Comparison of ENCODE assay signal across 9 cellular contexts in the genomic region with DNA sequence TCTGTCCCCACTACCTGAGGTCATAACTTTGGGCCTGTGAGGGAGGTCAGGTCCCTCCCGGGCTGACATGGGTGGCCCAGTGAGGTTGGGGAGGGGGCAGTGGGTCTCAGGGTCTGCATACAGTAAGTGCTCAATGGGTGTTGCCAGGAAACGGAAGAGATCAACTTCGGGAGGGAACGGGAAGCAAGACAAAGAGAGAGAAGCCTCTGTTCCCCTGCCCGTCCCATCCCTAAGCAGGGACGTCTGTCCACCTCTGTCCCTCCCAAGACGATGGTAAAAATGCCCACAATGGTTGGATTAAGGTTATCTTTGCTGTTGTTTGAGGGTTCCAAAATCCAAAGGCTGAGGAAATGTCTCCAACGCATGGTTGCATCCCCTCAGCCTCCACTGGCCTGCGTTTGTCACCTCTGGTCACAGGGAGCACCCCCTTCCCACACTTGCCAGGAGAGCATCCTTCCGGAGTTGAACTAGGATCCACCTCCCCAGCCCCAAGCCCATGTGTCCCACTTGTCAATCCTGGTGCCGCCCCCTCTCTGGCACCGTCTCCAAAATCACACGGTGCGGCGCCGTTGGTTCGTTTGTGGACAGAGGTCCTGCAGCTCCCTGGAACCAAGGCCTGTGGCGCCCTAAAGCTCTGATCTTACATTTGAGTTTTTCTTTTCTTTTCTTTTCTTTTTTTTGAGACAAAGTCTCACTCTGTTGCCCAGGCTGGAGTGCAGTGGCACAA. TPM values are rescaled to one million over a fixed set of nuclear protein-coding genes. Genes with fewer than 3 reads are reported as not detected.
DNase-seq lines count a peak whose midpoint lies in the region; ATAC-seq and TF ChIP-seq lines count a peak whose summit lies in the region.
"Had no signal": no experiment of that assay in that cellular context is flagged by ENCODE, and none has a peak within 500 bp of the region (broad histone marks: within the 10 kb centered on the region; RNA-seq: fewer than 3 reads in every experiment).

No MANE protein-coding gene starts in this region.

- DNase-seq in H7 (no peak), T-cell (no peak), glutamatergic neuron (no peak), gastrocnemius medialis (no peak), GM13976 (ENCODE audit: low spot score) (no peak), SKM-1 treated with dmso at 0.1 percent for 144 hours (lab: John Stamatoyannopoulos, UW; ENCODE audit: unreplicated experiment) (no peak), DMS53 (lab: John Stamatoyannopoulos, UW) (no peak), Calu3 (no peak)

- H3K36me3 Mint-ChIP-seq in T-cell = no peaks in the 10 kb centered on the region
- H3K36me3 Mint-ChIP-seq in glutamatergic neuron (ENCODE audit: unreplicated experiment) = peaks cover 4% of the 10 kb centered on the region
- peaks cover 32% of the 10 kb centered on the region for H3K36me3 Mint-ChIP-seq in Calu3 (ENCODE audit: insufficient read depth, unreplicated experiment)

- in situ Hi-C loops in gastrocnemius medialis (cut with MboI; ENCODE audit: low sequenced_read_pairs in 4 of 4) = no loop called here
- in situ Hi-C loops in GM13976 (cut with MboI; ENCODE audit: low sequenced_read_pairs, unreplicated experiment) = no loop called here

- CTCF ChIA-PET in T-cell (lab: Charles Lee) = interaction anchor here in 1 of 2 donors (0.6 kb wide), 1 partner anchor 137 kb away, joined by 4 read pairs; no protein-coding TSS in a partner anchor
- CTCF ChIA-PET in Calu3 (lab: Charles Lee) = no interaction called here

- BruUV-seq in Calu3 (replicated peaks; lab: Mats Ljungman, UMichigan) = no TSS peak

- peaks cover 2% of the 10 kb centered on the region for H3K36me3 ChIP-seq in H7 (replicated peaks; ENCODE audit: control insufficient read depth, insufficient read depth, low read length)
- peaks cover 0 to 11% of the 10 kb centered on the region in 2 donors for H3K36me3 ChIP-seq in gastrocnemius medialis

- peaks cover 12 to 18% of the 10 kb centered on the region in 2 donors for H3K4me1 ChIP-seq in gastrocnemius medialis

- peak overlapping the region; percentile 58 to 87 (median 76) for H3K27ac ChIP-seq in gastrocnemius medialis
- H3K27ac ChIP-seq: SK-N-MC had no signal

- H3K27me3 Mint-ChIP-seq in T-cell (peaks cover 29 to 42% of the 10 kb centered on the region in 2 donors), glutamatergic neuron (ENCODE audit: unreplicated experiment) (peaks cover 19% of the 10 kb centered on the region), Calu3 (ENCODE audit: unreplicated experiment) (no peaks in the 10 kb centered on the region)

- H3K4me1 Mint-ChIP-seq in T-cell = peaks cover 5 to 30% (median 9%) of the 10 kb centered on the region in 3 donors
- H3K4me1 Mint-ChIP-seq in glutamatergic neuron (ENCODE audit: low read depth, unreplicated experiment) = peaks cover 12% of the 10 kb centered on the region
- H3K4me1 Mint-ChIP-seq in Calu3 (ENCODE audit: low read depth, unreplicated experiment) = peaks cover 8% of the 10 kb centered on the region

- H3K27ac Mint-ChIP-seq in T-cell = no peak overlapping the region
- peak overlapping the region; percentile 99 for H3K27ac Mint-ChIP-seq in glutamatergic neuron (ENCODE audit: unreplicated experiment)
- H3K27ac Mint-ChIP-seq in Calu3 (ENCODE audit: unreplicated experiment) = no peak overlapping the region

- ATAC-seq in T-cell (replicated peaks in 1 of 4) (no peak), gastrocnemius medialis (no peak)

- H3K9me3 Mint-ChIP-seq in T-cell (no peaks in the 10 kb centered on the region), glutamatergic neuron (ENCODE audit: unreplicated experiment) (peaks cover 12% of the 10 kb centered on the region), Calu3 (ENCODE audit: low read depth, unreplicated experiment) (no peaks in the 10 kb centered on the region)

- TF ChIP-seq POLR2A in gastrocnemius medialis (IDR thresholded peaks at IDR 0.05) = no peak

- no peaks in the 10 kb centered on the region for H3K9me3 ChIP-seq in gastrocnemius medialis

- peak overlapping the region; percentile 22 for H3K4me3 ChIP-seq in H7 (ENCODE audit: insufficient read depth, low read depth, low read length)
- H3K4me3 ChIP-seq in gastrocnemius medialis = peak overlapping the region; percentile 26 to 74 (median 36)

- H3K4me3 Mint-ChIP-seq in T-cell = peak overlapping the region; percentile 9 to 71 (median 41)
- H3K4me3 Mint-ChIP-seq in glutamatergic neuron (ENCODE audit: unreplicated experiment) = peak overlapping the region; percentile 85
- H3K4me3 Mint-ChIP-seq in Calu3 (ENCODE audit: low read depth, unreplicated experiment) = no peak overlapping the region

- H3K27me3 ChIP-seq in H7 (ENCODE audit: control insufficient read depth, insufficient read depth, low read length) = peaks cover 7% of the 10 kb centered on the region
- H3K27me3 ChIP-seq in gastrocnemius medialis = no peaks in the 10 kb centered on the region

- POLR2A ChIA-PET in T-cell (lab: Charles Lee) = no interaction called here

- intact Hi-C loops in gastrocnemius medialis (cut with DNase I; ENCODE audit: low total_unique reads) = loop anchor here (2.0 to 5.0 kb wide), 2 partner anchors 349 to 369 kb away; no protein-coding TSS in a partner anchor
- intact Hi-C loops in Calu3 (cut with micrococcal nuclease; ENCODE audit: unreplicated experiment) = no loop called here

- TF ChIP-seq CTCF in glutamatergic neuron (IDR thresholded peaks at IDR 0.05; ENCODE audit: partially characterized antibody, unreplicated experiment) (no peak), gastrocnemius medialis (IDR thresholded peaks at IDR 0.05 in 4 of 5, conservative IDR thresholded peaks at IDR 0.05 in 1 of 5) (no peak), GM13976 (IDR thresholded peaks at IDR 0.05; ENCODE audit: borderline replicate concordance, control extremely low read depth, extremely low read depth, insufficient read depth, missing control alignments) (no peak), Calu3 (IDR thresholded peaks at IDR 0.05; ENCODE audit: unreplicated experiment) (no peak)

RNA-seq across cellular contexts. Expression of a gene that starts 0.8 kb away (rescaled TPM):
- total RNA-seq in H7 (2014; rRNA removed; shearing (Covaris generic)) = 25.1 and 35.7 TPM in 2 replicates
- 1 to 10 TPM in 4 of 5 donors, under 1 TPM in 1; 0.93 to 1.9 (median 1.3) TPM for total RNA-seq in T-cell
- total RNA-seq in glutamatergic neuron (ENCODE audit: unreplicated experiment) = 217 TPM
- 100 to 1,000 TPM in 3 of 4 donors, 10 to 100 TPM in 1; 86.2 to 202 (median 113) TPM for total RNA-seq in gastrocnemius medialis
- total RNA-seq in Calu3 (2022) = 19.0 and 20.2 TPM in 2 replicates

RNA-seq across cellular contexts. Expression of a gene that starts 22.3 kb away (rescaled TPM):
- 44.7 and 63.1 TPM in 2 replicates for total RNA-seq in H7 (2014; rRNA removed; shearing (Covaris generic))
- total RNA-seq in T-cell = 10 to 100 TPM; 42.4 to 55.3 (median 48.1) TPM
- 51.4 TPM for total RNA-seq in glutamatergic neuron (ENCODE audit: unreplicated experiment)
- 10 to 100 TPM; 40.6 to 60.1 (median 44.2) TPM for total RNA-seq in gastrocnemius medialis
- total RNA-seq in Calu3 (2022) = 34.4 and 37.3 TPM in 2 replicates

RNA-seq across cellular contexts. Expression of a gene that starts 22.6 kb away (rescaled TPM):
- 253 and 306 TPM in 2 replicates for total RNA-seq in H7 (2014; rRNA removed; shearing (Covaris generic))
- total RNA-seq in T-cell (100 to 1,000 TPM; 148 to 222 (median 189) TPM), glutamatergic neuron (ENCODE audit: unreplicated experiment) (177 TPM), gastrocnemius medialis (100 to 1,000 TPM; 169 to 229 (median 203) TPM), Calu3 (2022) (137 and 143 TPM in 2 replicates)

RNA-seq across cellular contexts. Expression of a gene that starts 45.8 kb away (rescaled TPM):
- total RNA-seq in H7 (2014; rRNA removed; shearing (Covaris generic)) = 7.8 and 8.5 TPM in 2 replicates
- total RNA-seq in T-cell (under 1 TPM in 2 of 5 donors, not detected in 3; 0.20 TPM), glutamatergic neuron (ENCODE audit: unreplicated experiment) (15.3 TPM), gastrocnemius medialis (1 to 10 TPM; 1.1 to 6.9 (median 3.3) TPM), Calu3 (2022) (3.6 and 4.4 TPM in 2 replicates)
